Comparison of ENCODE assay signal across 1 cellular context in the genomic region with DNA sequence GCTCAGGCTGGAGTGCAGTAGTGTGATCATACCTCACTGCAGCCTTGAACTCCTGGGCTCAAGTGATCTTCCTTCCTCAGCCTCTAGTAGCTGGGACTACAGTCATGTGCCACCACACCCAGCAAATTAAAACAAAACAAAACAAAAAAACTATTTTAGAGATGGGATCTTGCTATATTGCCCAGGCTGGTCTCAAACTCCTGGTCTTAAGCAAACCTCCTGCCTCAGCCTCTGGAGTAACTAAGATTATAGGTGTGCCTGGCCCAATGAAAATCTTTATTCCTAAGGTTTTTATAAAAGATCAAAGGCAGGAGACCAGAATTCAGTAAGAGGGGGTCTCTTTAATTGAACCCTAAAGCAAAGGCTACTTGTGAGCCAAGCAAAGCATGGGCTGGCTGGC.
TF ChIP-seq lines count a peak whose summit lies in the region.

No MANE protein-coding gene starts in this region.

TF ChIP-seq in HepG2, 621 proteins besides CTCF, POLR2A, EP300 and RAD21:
- peak; percentile 85 for TF ChIP-seq ZNF121 (CRISPR knock-in tag; IDR thresholded peaks at IDR 0.05)
- TF ChIP-seq CENPX (CRISPR knock-in tag; IDR thresholded peaks at IDR 0.05) = no peak
TF ChIP-seq in HepG2: peak in this region for 1.
